In the genomic region with DNA sequence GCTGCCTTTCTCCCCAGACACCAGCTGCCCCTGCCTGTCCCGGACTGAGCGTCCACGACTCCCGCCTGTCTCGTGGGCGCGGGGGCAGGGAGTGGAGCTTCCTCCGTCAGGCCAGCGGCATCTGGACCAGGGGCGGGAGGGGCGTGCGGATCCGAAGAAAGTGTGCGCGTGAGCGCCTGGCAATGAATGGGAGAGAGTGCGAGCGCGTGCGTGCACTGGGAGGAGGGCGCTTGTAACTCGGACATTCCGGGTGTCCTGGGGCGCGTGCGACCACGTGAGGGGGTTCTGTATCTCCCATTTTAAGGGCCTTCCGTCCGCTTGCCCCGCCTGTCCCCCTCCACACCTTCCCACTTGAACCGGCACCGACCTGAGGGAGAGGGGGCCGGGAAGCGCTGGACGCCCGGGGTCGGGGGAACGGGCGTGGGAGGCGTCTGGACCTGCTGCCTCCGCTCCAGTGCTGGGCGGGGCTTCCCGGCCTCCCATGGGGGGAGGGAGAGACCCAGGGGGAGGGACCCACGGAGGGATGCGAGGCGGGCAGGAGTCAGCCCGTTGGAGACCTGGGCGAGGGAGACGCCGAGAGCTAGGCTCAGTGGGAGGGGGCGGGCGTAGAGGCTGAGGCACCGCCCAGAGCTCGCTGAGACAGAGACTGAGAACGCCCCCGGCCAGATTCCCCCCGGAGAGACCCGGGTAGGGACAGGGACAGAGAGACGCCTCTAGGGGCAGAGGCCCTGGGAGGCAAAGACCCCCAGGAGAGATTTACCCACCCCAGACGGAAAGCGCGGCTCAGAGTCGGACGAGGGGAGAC, we compare ENCODE assay signal across 8 cellular contexts. TPM values are rescaled to one million over a fixed set of nuclear protein-coding genes. Genes with fewer than 3 reads are reported as not detected.
A peak's percentile ranks its signal among the peaks of the same experiment; 100 is the strongest.
DNase-seq lines count a peak whose midpoint lies in the region; ATAC-seq and TF ChIP-seq lines count a peak whose summit lies in the region.

TSS of gene KREMEN2 (plus strand) at position 665 of the 805 bp plus-strand sequence. CDS start 246 bp downstream, outside the sequence.

- under 1% methylated on average over 64 of the region's 64 CpGs for WGBS in HUES64

- H3K27me3 ChIP-seq in HUES64 (ENCODE audit: insufficient read depth, low read length) (peaks cover 40% of the 10 kb centered on the region), neural cell (ENCODE audit: insufficient read depth, low read depth, low read length) (peaks cover 57% of the 10 kb centered on the region)

- no peaks in the 10 kb centered on the region for H3K9me3 Mint-ChIP-seq in chondrocyte (ENCODE audit: low read depth)

- H3K9me3 ChIP-seq in HUES64 (ENCODE audit: insufficient read depth, low read depth, low read length) (no peaks in the 10 kb centered on the region), neural cell (ENCODE audit: low read length) (no peaks in the 10 kb centered on the region)

- H3K27ac Mint-ChIP-seq in chondrocyte (ENCODE audit: unreplicated experiment), result no peak within 1 kb of the TSS

- H3K27ac ChIP-seq in HUES64 (ENCODE audit: low read depth, low read length), result peak within 1 kb of the TSS; percentile 74; the same call in 1 of the 2 replicates
- H3K27ac ChIP-seq in neural cell (ENCODE audit: low read length), result no peak within 1 kb of the TSS

- peak within 1 kb of the TSS; percentile 60 for H3K4me3 Mint-ChIP-seq in chondrocyte (ENCODE audit: unreplicated experiment)

- H3K79me2 ChIP-seq in neural cell (replicated peaks; ENCODE audit: insufficient read depth, low read length), result no peaks in the 10 kb centered on the region

- peaks cover 7% of the 10 kb centered on the region for H3K4me1 ChIP-seq in HUES64 (ENCODE audit: insufficient read depth, low read length)

- no peak for TF ChIP-seq EP300 in neural cell (conservative IDR thresholded peaks at IDR 0.05; ENCODE audit: poor library complexity, severe bottlenecking)

- no peaks in the 10 kb centered on the region for H3K36me3 Mint-ChIP-seq in chondrocyte (ENCODE audit: low read depth)

- DNase-seq in DMS53 treated with DMSO at 0.1 percent for 48 hours (lab: John Stamatoyannopoulos, UW; ENCODE audit: unreplicated experiment) (peak; percentile 50), SHP77 treated with DMSO at 0.1 percent for 48 hours (lab: John Stamatoyannopoulos, UW) (peak; percentile 39), chondrocyte (ENCODE audit: low spot score) (peak; percentile 81)

- H3K4me3 ChIP-seq in HUES64 (ENCODE audit: low read length) (peak within 1 kb of the TSS; percentile 70), neural cell (ENCODE audit: low read length) (peak within 1 kb of the TSS; percentile 65)

- no peak for TF ChIP-seq RAD21 in neural cell (conservative IDR thresholded peaks at IDR 0.05)

- H3F3A ChIP-seq in neural cell (ENCODE audit: insufficient read depth, low read length, poor library complexity, severe bottlenecking), result no peaks in the 10 kb centered on the region

- no peaks in the 10 kb centered on the region for H4K20me1 ChIP-seq in neural cell (ENCODE audit: insufficient read depth)

- H3K9me2 ChIP-seq in neural cell (ENCODE audit: insufficient read depth, low read length), result no peaks in the 10 kb centered on the region

- peaks cover 20% of the 10 kb centered on the region for H3K27me3 Mint-ChIP-seq in chondrocyte (ENCODE audit: low read depth)

- no peaks in the 10 kb centered on the region for H3K36me3 ChIP-seq in HUES64 (ENCODE audit: insufficient read depth, low read length)
- H3K36me3 ChIP-seq in neural cell (ENCODE audit: insufficient read depth, low read length), result no peaks in the 10 kb centered on the region

- no peak within 1 kb of the TSS for H2AFZ ChIP-seq in neural cell (ENCODE audit: low read depth, low read length)

- ATAC-seq in HG02623 (IDR thresholded peaks at IDR 0.05; ENCODE audit: unreplicated experiment), result no peak
- no peak for ATAC-seq in HG02885 (IDR thresholded peaks at IDR 0.05; ENCODE audit: poor library complexity, unreplicated experiment)
- no peak for ATAC-seq in HG03108 (IDR thresholded peaks at IDR 0.05; ENCODE audit: unreplicated experiment)

- peak; percentile 17 for TF ChIP-seq CTCF in chondrocyte (IDR thresholded peaks at IDR 0.05)
- no peak for TF ChIP-seq CTCF in neural cell (IDR thresholded peaks at IDR 0.05; ENCODE audit: poor library complexity, severe bottlenecking)

- H3K4me2 ChIP-seq in neural cell (ENCODE audit: low read length), result peak within 1 kb of the TSS; percentile 44

- H3K4me1 Mint-ChIP-seq in chondrocyte (ENCODE audit: low read depth), result peaks cover 15% of the 10 kb centered on the region

- peak within 1 kb of the TSS; percentile 66 for H3K9ac ChIP-seq in HUES64 (ENCODE audit: low read depth, low read length)
- peak within 1 kb of the TSS; percentile 42 for H3K9ac ChIP-seq in neural cell (ENCODE audit: low read length)

TF ChIP-seq in neural cell, 6 proteins besides CTCF, POLR2A, EP300 and RAD21:
- TF ChIP-seq POLR2AphosphoS5 (IDR thresholded peaks at IDR 0.05), result no peak
- TF ChIP-seq MXI1 (conservative IDR thresholded peaks at IDR 0.05; ENCODE audit: poor library complexity, severe bottlenecking), result peak; percentile 31
- no peak for TF ChIP-seq TAF1 (IDR thresholded peaks at IDR 0.05; ENCODE audit: low read depth)
- peak; percentile 41 for TF ChIP-seq EZH2 (IDR thresholded peaks at IDR 0.05; ENCODE audit: borderline replicate concordance, insufficient read depth, low read length, poor library complexity, severe bottlenecking)
- TF ChIP-seq, protein P1, sequence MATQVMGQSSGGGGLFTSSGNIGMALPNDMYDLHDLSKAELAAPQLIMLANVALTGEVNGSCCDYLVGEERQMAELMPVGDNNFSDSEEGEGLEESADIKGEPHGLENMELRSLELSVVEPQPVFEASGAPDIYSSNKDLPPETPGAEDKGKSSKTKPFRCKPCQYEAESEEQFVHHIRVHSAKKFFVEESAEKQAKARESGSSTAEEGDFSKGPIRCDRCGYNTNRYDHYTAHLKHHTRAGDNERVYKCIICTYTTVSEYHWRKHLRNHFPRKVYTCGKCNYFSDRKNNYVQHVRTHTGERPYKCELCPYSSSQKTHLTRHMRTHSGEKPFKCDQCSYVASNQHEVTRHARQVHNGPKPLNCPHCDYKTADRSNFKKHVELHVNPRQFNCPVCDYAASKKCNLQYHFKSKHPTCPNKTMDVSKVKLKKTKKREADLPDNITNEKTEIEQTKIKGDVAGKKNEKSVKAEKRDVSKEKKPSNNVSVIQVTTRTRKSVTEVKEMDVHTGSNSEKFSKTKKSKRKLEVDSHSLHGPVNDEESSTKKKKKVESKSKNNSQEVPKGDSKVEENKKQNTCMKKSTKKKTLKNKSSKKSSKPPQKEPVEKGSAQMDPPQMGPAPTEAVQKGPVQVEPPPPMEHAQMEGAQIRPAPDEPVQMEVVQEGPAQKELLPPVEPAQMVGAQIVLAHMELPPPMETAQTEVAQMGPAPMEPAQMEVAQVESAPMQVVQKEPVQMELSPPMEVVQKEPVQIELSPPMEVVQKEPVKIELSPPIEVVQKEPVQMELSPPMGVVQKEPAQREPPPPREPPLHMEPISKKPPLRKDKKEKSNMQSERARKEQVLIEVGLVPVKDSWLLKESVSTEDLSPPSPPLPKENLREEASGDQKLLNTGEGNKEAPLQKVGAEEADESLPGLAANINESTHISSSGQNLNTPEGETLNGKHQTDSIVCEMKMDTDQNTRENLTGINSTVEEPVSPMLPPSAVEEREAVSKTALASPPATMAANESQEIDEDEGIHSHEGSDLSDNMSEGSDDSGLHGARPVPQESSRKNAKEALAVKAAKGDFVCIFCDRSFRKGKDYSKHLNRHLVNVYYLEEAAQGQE (IDR thresholded peaks at IDR 0.05; ENCODE audit: borderline replicate concordance), result no peak
- TF ChIP-seq SMC3 (conservative IDR thresholded peaks at IDR 0.05; ENCODE audit: poor library complexity), result no peak

RNA-seq across cellular contexts. Expression of gene KREMEN2, which starts in this region (rescaled TPM):
- polyA plus RNA-seq in HUES64 (2013, experiment 1 of 2), result 4.7 TPM
- polyA plus RNA-seq in HUES64 (2013, experiment 2 of 2), result 3.9 TPM
- not detected in 3 replicates for total RNA-seq in chondrocyte
- 0.71 TPM in 1 of 2 replicates, not detected in the other for polyA plus RNA-seq in neural cell
- 0.35 TPM in 1 of 2 replicates, not detected in the other for polyA minus RNA-seq in neural cell

Comparison
In these comparisons a context has a peak if more than half of its experiments do, and no peak if none do; other contexts are left out.
1. Peak in DNase-seq in chondrocyte; RNA of the gene not detected or under 1 TPM.